Comparison of ENCODE assay signal across 8 cellular contexts in genomic region chr1:39195166-39196111, GRCh38. TPM values are rescaled to one million over a fixed set of nuclear protein-coding genes. Genes with fewer than 3 reads are reported as not detected.
DNase-seq lines count a peak whose midpoint lies in the region; ATAC-seq and TF ChIP-seq lines count a peak whose summit lies in the region.

No MANE protein-coding gene starts in this region.

- H3K79me2 ChIP-seq in KMS-11 (ENCODE audit: insufficient read depth, low read depth), result peaks cover 3% of the 10 kb centered on the region; the same call in 1 of the 2 replicates

- peak overlapping the region; percentile 52; the same call in 1 of the 2 replicates for H3K27ac ChIP-seq in KMS-11

- H3K4me1 Mint-ChIP-seq in MCF 10A (ENCODE audit: insufficient read depth, unreplicated experiment), result peaks cover 36% of the 10 kb centered on the region
- H3K4me1 Mint-ChIP-seq in naive B cell, result peaks cover 54 to 76% (median 56%) of the 10 kb centered on the region in 3 donors

- no peak for TF ChIP-seq CTCF in AG10803 (conservative IDR thresholded peaks at IDR 0.05; ENCODE audit: low read length)
- no peak for TF ChIP-seq CTCF in KMS-11 (conservative IDR thresholded peaks at IDR 0.05; ENCODE audit: low read depth, low read length)
- no peak for TF ChIP-seq CTCF in MCF 10A (IDR thresholded peaks at IDR 0.05; ENCODE audit: unreplicated experiment)

- no TSS peak for BruUV-seq in MCF 10A (replicated peaks; lab: Mats Ljungman, UMichigan)

- H3K9me3 Mint-ChIP-seq in MCF 10A (ENCODE audit: unreplicated experiment) (no peaks in the 10 kb centered on the region), naive B cell (no peaks in the 10 kb centered on the region)

- peak overlapping the region; percentile 98 for H3K4me2 ChIP-seq in KMS-11

- peak; percentile 58 for DNase-seq in AG10803 (ENCODE audit: low read depth)
- no peak for DNase-seq in MCF 10A (ENCODE audit: unreplicated experiment)
- no peak for DNase-seq in naive B cell

- CTCF ChIA-PET in MCF 10A (lab: Yijun Ruan, JAX), result interaction anchor here (0.6 to 6.3 kb wide), 5 partner anchors 9 to 97 kb away, joined by 3 to 141 read pairs (median 21); partner anchors contain the start of gene MACF1

- no peaks in the 10 kb centered on the region for H3K27me3 Mint-ChIP-seq in MCF 10A (ENCODE audit: insufficient read depth, unreplicated experiment)
- no peaks in the 10 kb centered on the region for H3K27me3 Mint-ChIP-seq in naive B cell

- no peaks in the 10 kb centered on the region for H3K36me3 ChIP-seq in KMS-11 (ENCODE audit: insufficient read depth)

- H3K27ac Mint-ChIP-seq in MCF 10A (ENCODE audit: low read depth, unreplicated experiment) (peak overlapping the region; percentile 84), naive B cell (peak overlapping the region; percentile 45 to 88 (median 80))

- peaks cover 61% of the 10 kb centered on the region for H3K4me1 ChIP-seq in KMS-11 (ENCODE audit: low read depth, poor library complexity, severe bottlenecking)

- POLR2A ChIA-PET in MCF 10A (lab: Yijun Ruan, JAX), result interaction anchor here (0.8 to 15.3 kb wide), 7 partner anchors 9 to 92 kb away, joined by 4 to 327 read pairs (median 48); partner anchors contain the start of gene MACF1

- H3K27me3 ChIP-seq in KMS-11 (ENCODE audit: insufficient read depth, low read depth), result no peaks in the 10 kb centered on the region

- no peak overlapping the region for H3K4me3 Mint-ChIP-seq in MCF 10A (ENCODE audit: unreplicated experiment)
- peak overlapping the region in 5 of 8 donors; percentile 29 to 84 (median 65) for H3K4me3 Mint-ChIP-seq in naive B cell

- no peaks in the 10 kb centered on the region for H4K20me1 ChIP-seq in KMS-11 (ENCODE audit: insufficient read depth)

- H3K9ac ChIP-seq in KMS-11, result no peak overlapping the region

- H3K4me3 ChIP-seq in AG10803 (ENCODE audit: low read length), result no peak overlapping the region
- no peak overlapping the region for H3K4me3 ChIP-seq in KMS-11 (IDR thresholded peaks at IDR 0.05; ENCODE audit: insufficient read depth, low read depth, low read length)

- intact Hi-C loops in MCF 10A (cut with micrococcal nuclease), result loop anchor here (10.0 kb wide), 1 partner anchor 219 kb away; no protein-coding TSS in a partner anchor

- ATAC-seq in naive B cell (ENCODE audit: low read depth in 2 of 2) (no peak), HG03196 (IDR thresholded peaks at IDR 0.05; ENCODE audit: unreplicated experiment) (no peak), GM19023 (IDR thresholded peaks at IDR 0.05; ENCODE audit: unreplicated experiment) (no peak), HG03432 (IDR thresholded peaks at IDR 0.05; ENCODE audit: unreplicated experiment) (no peak), HG02642 (IDR thresholded peaks at IDR 0.05; ENCODE audit: poor library complexity, unreplicated experiment) (no peak)

- H3K36me3 Mint-ChIP-seq in MCF 10A (ENCODE audit: insufficient read depth, unreplicated experiment) (peaks cover 7% of the 10 kb centered on the region), naive B cell (no peaks in the 10 kb centered on the region)

- no peak overlapping the region for H2AFZ ChIP-seq in KMS-11 (ENCODE audit: low read depth)

RNA-seq across cellular contexts. Expression of gene MACF1, which starts 9.1 kb away (rescaled TPM):
- 188 and 197 TPM in 2 replicates for total RNA-seq in MCF 10A (2022)
- polyA plus RNA-seq in naive B cell (ENCODE audit: low read depth in 6 of 6), result 10 to 100 TPM in 5 of 6 donors, 1 to 10 TPM in 1; 9.1 to 96.3 (median 29.5) TPM
